Comparison of ENCODE assay signal across 8 cellular contexts in genomic region chr19:35959040-35959967, GRCh38. TPM values are rescaled to one million over a fixed set of nuclear protein-coding genes. Genes with fewer than 3 reads are reported as not detected.
A peak's percentile ranks its signal among the peaks of the same experiment; 100 is the strongest.
DNase-seq lines count a peak whose midpoint lies in the region; TF ChIP-seq lines count a peak whose summit lies in the region.

No MANE protein-coding gene starts in this region.

- no peaks in the 10 kb centered on the region for H4K20me1 ChIP-seq in hepatocyte (ENCODE audit: insufficient read depth, poor library complexity, severe bottlenecking)

- H3K9me3 ChIP-seq in hepatocyte (ENCODE audit: low read depth): no peaks in the 10 kb centered on the region

- peak overlapping the region; percentile 61 for H3K4me2 ChIP-seq in hepatocyte

- H3K4me1 ChIP-seq in hepatocyte (ENCODE audit: insufficient read depth): no peaks in the 10 kb centered on the region

- no peaks in the 10 kb centered on the region for H3K9me2 ChIP-seq in hepatocyte (replicated peaks; ENCODE audit: insufficient read depth)

- no peaks in the 10 kb centered on the region for H3K36me3 ChIP-seq in hepatocyte (replicated peaks; ENCODE audit: insufficient read depth, low read depth)

- peaks cover 44% of the 10 kb centered on the region for H3K27me3 ChIP-seq in hepatocyte

- TF ChIP-seq CTCF in hepatocyte (IDR thresholded peaks at IDR 0.05; ENCODE audit: poor library complexity): peak; percentile 32

- no peak overlapping the region for H3K27ac ChIP-seq in hepatocyte

- H3K4me3 ChIP-seq in hepatocyte: no peak overlapping the region

- peak; percentile 60 for DNase-seq in Ammon's horn (ENCODE audit: low spot score)
- DNase-seq in NCI-H2227 (lab: John Stamatoyannopoulos, UW; ENCODE audit: unreplicated experiment): peak; percentile 63
- DNase-seq in activated T-helper 9 cell treated with anti-CD3 and anti-CD28 coated beads, Interleukin-2, amount 50 U/mL, for 16 hours (ENCODE audit: low read depth): peak; percentile 80
- peak; percentile 33 for DNase-seq in hepatocyte (ENCODE audit: low spot score)
- peak; percentile 68 for DNase-seq in stimulated activated CD4-positive, alpha-beta T cell treated with anti-CD3 and anti-CD28 coated beads, Interleukin-1b, Interleukin-23, amount 100 ng/mL, for 48 hours
- DNase-seq in foreskin melanocyte: no peak
- no peak for DNase-seq in HPDE6-E6E7 (ENCODE audit: extremely low spot score)
- DNase-seq in amniotic stem cell (lab: John Stamatoyannopoulos, UW): no peak

- no peaks in the 10 kb centered on the region for H3K79me2 ChIP-seq in hepatocyte

- WGBS in hepatocyte (ENCODE audit: low lambda C conversion rate, missing lambda C conversion rate): 25% methylated on average over 82 of the region's 97 CpGs

- no peak overlapping the region for H2AFZ ChIP-seq in hepatocyte

RNA-seq across cellular contexts. Expression of gene LRFN3, which starts 23.1 kb away (rescaled TPM):
- 4.7 and 5.3 TPM in 2 replicates for total RNA-seq in hepatocyte
- polyA plus RNA-seq in hepatocyte: 15.6 and 19.2 TPM in 2 replicates

RNA-seq across cellular contexts. Expression of gene SDHAF1, which starts 35.7 kb away (rescaled TPM):
- 34.4 and 36.5 TPM in 2 replicates for total RNA-seq in hepatocyte
- 23.9 and 28.6 TPM in 2 replicates for polyA plus RNA-seq in hepatocyte

RNA-seq across cellular contexts. Expression of gene SYNE4, which starts 49.3 kb away (rescaled TPM):
- 6.5 and 8.9 TPM in 2 replicates for total RNA-seq in hepatocyte
- polyA plus RNA-seq in hepatocyte: 19.8 and 21.1 TPM in 2 replicates

RNA-seq across cellular contexts. Expression of gene TYROBP, which starts 51.2 kb away (rescaled TPM):
- total RNA-seq in hepatocyte: 2.8 and 5.9 TPM in 2 replicates
- polyA plus RNA-seq in hepatocyte: 2.9 and 4.9 TPM in 2 replicates

RNA-seq across cellular contexts. Expression of gene ALKBH6, which starts 54.7 kb away (rescaled TPM):
- total RNA-seq in hepatocyte: 14.2 and 24.1 TPM in 2 replicates
- polyA plus RNA-seq in hepatocyte: 31.1 and 33.7 TPM in 2 replicates

Comparison
In these comparisons a context has a peak if more than half of its experiments do, and no peak if none do; other contexts are left out.
1. DNase-seq: peak in Ammon's horn (single experiment), NCI-H2227 (single experiment), activated T-helper 9 cell treated with anti-CD3 and anti-CD28 coated beads, Interleukin-2, amount 50 U/mL, for 16 hours (single experiment), hepatocyte (single experiment) and stimulated activated CD4-positive, alpha-beta T cell treated with anti-CD3 and anti-CD28 coated beads, Interleukin-1b, Interleukin-23, amount 100 ng/mL, for 48 hours (single experiment); none in foreskin melanocyte (single experiment), HPDE6-E6E7 (single experiment) and amniotic stem cell (single experiment).